Comparison of ENCODE assay signal across 8 cellular contexts in the genomic region with DNA sequence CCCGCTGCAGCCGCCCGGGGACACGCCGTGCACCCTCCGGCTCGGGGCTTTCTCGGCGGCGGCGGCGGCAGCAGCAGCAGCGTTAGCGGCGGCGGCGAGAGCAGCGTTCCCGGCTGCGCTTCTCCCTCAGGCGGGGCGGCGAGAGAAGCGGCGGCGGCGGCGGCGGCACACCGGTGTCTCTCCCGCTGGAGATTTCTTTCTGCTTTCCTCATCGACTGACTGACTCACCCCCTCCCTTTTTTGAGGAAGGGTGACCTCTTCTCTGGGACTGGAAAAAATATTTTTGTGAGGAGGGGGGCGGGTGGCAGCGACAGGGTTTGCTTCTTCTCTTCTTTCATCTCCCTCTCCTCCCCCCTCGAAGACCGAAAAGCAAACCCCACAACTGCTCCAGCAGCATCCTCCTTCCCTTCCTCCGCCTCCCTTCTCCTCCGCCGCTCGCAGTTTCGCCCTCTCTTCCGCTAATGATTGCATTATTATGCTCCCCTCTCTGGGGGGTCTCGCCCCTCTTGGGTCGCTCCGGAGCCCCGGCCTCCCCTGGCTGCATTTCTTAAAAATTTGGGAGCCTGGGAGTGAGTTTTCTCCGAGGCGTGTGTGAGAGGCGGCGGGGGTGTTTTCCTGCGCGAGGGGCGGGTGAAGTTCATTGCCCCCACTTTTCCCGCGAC. TPM values are rescaled to one million over a fixed set of nuclear protein-coding genes. Genes with fewer than 3 reads are reported as not detected.
DNase-seq lines count a peak whose midpoint lies in the region; ATAC-seq lines count a peak whose summit lies in the region.

No MANE protein-coding gene starts in this region.

- H3K27me3 Mint-ChIP-seq in CD4-positive, CD25-positive, alpha-beta regulatory T cell = peaks cover 26% of the 10 kb centered on the region
- H3K27me3 Mint-ChIP-seq in naive thymus-derived CD8-positive, alpha-beta T cell = peaks cover 16 to 26% (median 19%) of the 10 kb centered on the region in 5 donors

- peaks cover 23% of the 10 kb centered on the region for H3K27me3 ChIP-seq in CD4-positive, CD25-positive, alpha-beta regulatory T cell (ENCODE audit: control insufficient read depth, insufficient read depth, low read length)
- no peaks in the 10 kb centered on the region for H3K27me3 ChIP-seq in endocrine pancreas (ENCODE audit: control insufficient read depth, insufficient read depth, low read length)

- peaks cover 0 to 16% (median 4%) of the 10 kb centered on the region in 4 donors for H3K4me1 Mint-ChIP-seq in CD4-positive, CD25-positive, alpha-beta regulatory T cell
- peaks cover 8 to 16% (median 16%) of the 10 kb centered on the region in 4 donors for H3K4me1 Mint-ChIP-seq in naive thymus-derived CD8-positive, alpha-beta T cell

- ATAC-seq in CD4-positive, CD25-positive, alpha-beta regulatory T cell (ENCODE audit: low read depth in 2 of 2) = no peak
- ATAC-seq in GM21723 (IDR thresholded peaks at IDR 0.05; ENCODE audit: unreplicated experiment) (peak; percentile 5), HG03469 (IDR thresholded peaks at IDR 0.05; ENCODE audit: unreplicated experiment) (no peak)
- no peak for ATAC-seq in naive thymus-derived CD8-positive, alpha-beta T cell

- peak overlapping the region; percentile 81 for H3K9ac ChIP-seq in endocrine pancreas (ENCODE audit: control insufficient read depth, insufficient read depth, low read length)

- peaks cover 0 to 4% (median 2%) of the 10 kb centered on the region in 7 donors for H3K9me3 Mint-ChIP-seq in CD4-positive, CD25-positive, alpha-beta regulatory T cell
- H3K9me3 Mint-ChIP-seq in naive thymus-derived CD8-positive, alpha-beta T cell = peaks cover 0 to 6% (median 0%) of the 10 kb centered on the region in 9 donors

- DNase-seq in CD4-positive, CD25-positive, alpha-beta regulatory T cell = no peak
- DNase-seq in SK-N-DZ (ENCODE audit: low spot score) = peak; percentile 52
- peak in 4 of 10 donors; percentile 12 to 38 (median 16) for DNase-seq in naive thymus-derived CD8-positive, alpha-beta T cell
- DNase-seq in effector CD8-positive, alpha-beta T cell (lab: John Stamatoyannopoulos, UW) = no peak
- no peak for DNase-seq in ACHN

- in situ Hi-C loops in ACHN (cut with HindIII; ENCODE audit: low pct_ligation_motif_present, low pct_unique_long_range_greater_than_20kb, low sequenced_read_pairs) = no loop called here

- H3K4me3 Mint-ChIP-seq in CD4-positive, CD25-positive, alpha-beta regulatory T cell = peak overlapping the region in 3 of 4 donors; percentile 58 to 82 (median 69)
- peak overlapping the region; percentile 79 to 91 (median 87) for H3K4me3 Mint-ChIP-seq in naive thymus-derived CD8-positive, alpha-beta T cell

- H3K4me1 ChIP-seq in CD4-positive, CD25-positive, alpha-beta regulatory T cell (ENCODE audit: control insufficient read depth, insufficient read depth, low read length, poor library complexity, severe bottlenecking) = peaks cover 18% of the 10 kb centered on the region
- no peaks in the 10 kb centered on the region for H3K4me1 ChIP-seq in endocrine pancreas (ENCODE audit: control insufficient read depth, insufficient read depth, low read length)

- no peak overlapping the region for H3K27ac ChIP-seq in CD4-positive, CD25-positive, alpha-beta regulatory T cell (ENCODE audit: insufficient read depth, low read length, poor library complexity, severe bottlenecking)

- no peaks in the 10 kb centered on the region for H3K36me3 ChIP-seq in CD4-positive, CD25-positive, alpha-beta regulatory T cell (ENCODE audit: control insufficient read depth, insufficient read depth, low read length)
- H3K36me3 ChIP-seq in endocrine pancreas (ENCODE audit: control insufficient read depth, insufficient read depth, low read length) = no peaks in the 10 kb centered on the region

- no peak overlapping the region for H3K4me3 ChIP-seq in CD4-positive, CD25-positive, alpha-beta regulatory T cell (ENCODE audit: low read depth, low read length)
- H3K4me3 ChIP-seq in endocrine pancreas (ENCODE audit: control insufficient read depth, insufficient read depth, low read length) = no peak overlapping the region

- H3K36me3 Mint-ChIP-seq in CD4-positive, CD25-positive, alpha-beta regulatory T cell = no peaks in the 10 kb centered on the region
- H3K36me3 Mint-ChIP-seq in naive thymus-derived CD8-positive, alpha-beta T cell = peaks cover 0 to 4% (median 0%) of the 10 kb centered on the region in 3 donors

- peaks cover 0 to 2% of the 10 kb centered on the region in 2 experiments for H3K9me3 ChIP-seq in CD4-positive, CD25-positive, alpha-beta regulatory T cell (ENCODE audit: control insufficient read depth in 2 of 2, low read length in 2 of 2)
- no peaks in the 10 kb centered on the region for H3K9me3 ChIP-seq in endocrine pancreas (ENCODE audit: control insufficient read depth, low read length)

- no peak overlapping the region for H3K27ac Mint-ChIP-seq in CD4-positive, CD25-positive, alpha-beta regulatory T cell
- peak overlapping the region in 2 of 10 donors; percentile 48 to 50 for H3K27ac Mint-ChIP-seq in naive thymus-derived CD8-positive, alpha-beta T cell

- POLR2A ChIA-PET in naive thymus-derived CD8-positive, alpha-beta T cell (lab: Charles Lee) = no interaction called here

RNA-seq across cellular contexts. Expression of gene AUTS2, which starts 0.3 kb away (rescaled TPM):
- 32.4 TPM for total RNA-seq in CD4-positive, CD25-positive, alpha-beta regulatory T cell
- polyA plus RNA-seq in CD4-positive, CD25-positive, alpha-beta regulatory T cell = 1 to 10 TPM in 1 of 4 donors, under 1 TPM in 3; 0.47 to 3.0 (median 0.64) TPM
- 18.5 and 24.5 TPM in 2 replicates for polyA plus RNA-seq in SK-N-DZ (2014; cell fraction: cytosol; rRNA removed)
- polyA plus RNA-seq in SK-N-DZ (2014; cell fraction: nucleus; rRNA removed) = 35.4 and 79.3 TPM in 2 replicates
- 1 to 10 TPM; 3.0 to 3.8 TPM for total RNA-seq in naive thymus-derived CD8-positive, alpha-beta T cell
- 1 to 10 TPM in 2 of 3 donors, under 1 TPM in 1; 0.36 to 4.6 (median 1.4) TPM for polyA plus RNA-seq in naive thymus-derived CD8-positive, alpha-beta T cell
